In the genomic region with DNA sequence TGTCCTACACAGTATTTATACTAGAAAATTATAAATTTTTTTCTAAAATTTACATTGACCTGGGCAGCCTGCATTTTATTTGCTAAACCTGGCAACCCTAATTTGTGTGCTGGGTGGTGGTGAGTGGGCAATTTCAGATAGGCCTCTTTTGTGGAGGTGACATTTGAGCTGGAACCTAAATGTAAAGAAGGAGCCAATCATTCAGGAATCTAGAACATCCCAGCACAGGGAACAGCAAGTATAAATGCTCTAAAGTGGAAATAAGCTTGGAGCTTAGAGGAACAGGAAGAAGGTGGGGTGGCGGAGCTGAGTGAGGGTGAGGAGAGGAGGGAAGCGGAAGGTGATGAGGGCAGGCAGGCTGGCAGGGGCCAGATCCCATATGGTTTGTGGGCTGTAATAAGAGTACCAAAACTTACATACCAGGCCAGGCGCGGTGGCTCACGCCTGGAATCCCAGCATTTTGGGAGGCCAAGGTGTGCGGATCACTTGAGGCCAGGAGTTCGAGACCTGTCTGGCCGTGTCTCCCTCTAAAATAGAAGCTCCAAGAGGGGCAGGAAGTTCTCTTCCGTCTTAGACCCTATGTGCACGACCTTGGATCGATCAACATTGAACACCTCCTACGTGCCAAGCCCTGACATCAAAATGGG, we compare ENCODE assay signal across 8 cellular contexts. TPM values are rescaled to one million over a fixed set of nuclear protein-coding genes. Genes with fewer than 3 reads are reported as not detected.
DNase-seq lines count a peak whose midpoint lies in the region; ATAC-seq lines count a peak whose summit lies in the region.

No MANE protein-coding gene starts in this region.

- peaks cover 32% of the 10 kb centered on the region for H3K4me1 Mint-ChIP-seq in activated CD4-positive, alpha-beta memory T cell treated with anti-CD3 and anti-CD28 coated beads, Interleukin-2, amount 10 ng/mL, durations not matched to agents 7 days and 5 days

- POLR2A ChIA-PET in activated CD4-positive, alpha-beta memory T cell treated with anti-CD3 and anti-CD28 coated beads, Interleukin-2, amount 10 ng/mL, durations not matched to agents 7 days and 5 days (lab: Charles Lee) = interaction anchor here (0.7 to 3.3 kb wide), 35 partner anchors 8 to 1688 kb away, joined by 3 to 39 read pairs (median 6); a partner anchor contains a TSS

- CTCF ChIA-PET in activated CD4-positive, alpha-beta memory T cell treated with anti-CD3 and anti-CD28 coated beads, Interleukin-2, amount 10 ng/mL, durations not matched to agents 7 days and 5 days (lab: Charles Lee) = interaction anchor here (0.5 to 1.4 kb wide), 5 partner anchors 14 to 173 kb away, joined by 3 to 5 read pairs (median 3); a partner anchor contains a TSS

- no peaks in the 10 kb centered on the region for H3K4me1 ChIP-seq in ES-I3 (ENCODE audit: insufficient read depth, low read length)

- ATAC-seq in HG03432 (IDR thresholded peaks at IDR 0.05; ENCODE audit: unreplicated experiment) (peak; percentile 17), GM19467 (IDR thresholded peaks at IDR 0.05; ENCODE audit: unreplicated experiment) (no peak), HG03565 (IDR thresholded peaks at IDR 0.05; ENCODE audit: unreplicated experiment) (no peak)

- peak overlapping the region; percentile 98 for H3K9ac ChIP-seq in ES-I3 (ENCODE audit: low read depth, low read length)

- H3K27ac Mint-ChIP-seq in activated CD4-positive, alpha-beta memory T cell treated with anti-CD3 and anti-CD28 coated beads, Interleukin-2, amount 10 ng/mL, durations not matched to agents 7 days and 5 days = peak overlapping the region; percentile 98

- H3K36me3 Mint-ChIP-seq in activated CD4-positive, alpha-beta memory T cell treated with anti-CD3 and anti-CD28 coated beads, Interleukin-2, amount 10 ng/mL, durations not matched to agents 7 days and 5 days (ENCODE audit: low read depth) = peaks cover 29% of the 10 kb centered on the region

- no peaks in the 10 kb centered on the region for H3K36me3 ChIP-seq in ES-I3 (ENCODE audit: insufficient read depth, low read length)

- H3K4me3 Mint-ChIP-seq in activated CD4-positive, alpha-beta memory T cell treated with anti-CD3 and anti-CD28 coated beads, Interleukin-2, amount 10 ng/mL, durations not matched to agents 7 days and 5 days = peak overlapping the region; percentile 99

- no peaks in the 10 kb centered on the region for H3K27me3 Mint-ChIP-seq in activated CD4-positive, alpha-beta memory T cell treated with anti-CD3 and anti-CD28 coated beads, Interleukin-2, amount 10 ng/mL, durations not matched to agents 7 days and 5 days

- intact Hi-C loops in head of caudate nucleus (cut with DNase I) = no loop called here

- H3K9me3 ChIP-seq in ES-I3 (ENCODE audit: control insufficient read depth, insufficient read depth, low read length) = no peaks in the 10 kb centered on the region

- DNase-seq in activated CD4-positive, alpha-beta memory T cell treated with anti-CD3 and anti-CD28 coated beads, Interleukin-2, amount 10 ng/mL, durations not matched to agents 7 days and 5 days = peak; percentile 46
- peak in 35 of 42 donors; percentile 11 to 61 (median 35) for DNase-seq in head of caudate nucleus
- DNase-seq in pons (ENCODE audit: low spot score) = peak; percentile 54
- DNase-seq in SHP77 (lab: John Stamatoyannopoulos, UW) = no peak

- no peaks in the 10 kb centered on the region for H3K9me3 Mint-ChIP-seq in activated CD4-positive, alpha-beta memory T cell treated with anti-CD3 and anti-CD28 coated beads, Interleukin-2, amount 10 ng/mL, durations not matched to agents 7 days and 5 days

RNA-seq across cellular contexts. Expression of a gene that starts 0.5 kb away (rescaled TPM):
- total RNA-seq in activated CD4-positive, alpha-beta memory T cell treated with anti-CD3 and anti-CD28 coated beads, Interleukin-2, amount 10 ng/mL, durations not matched to agents 7 days and 5 days = 10 to 100 TPM; 65.6 to 67.8 TPM

Comparison
In these comparisons a context has a peak if more than half of its experiments do, and no peak if none do; other contexts are left out.
1. DNase-seq: peak in activated CD4-positive, alpha-beta memory T cell treated with anti-CD3 and anti-CD28 coated beads, Interleukin-2, amount 10 ng/mL, durations not matched to agents 7 days and 5 days (single experiment), head of caudate nucleus (35 of 42) and pons (single experiment); none in SHP77 (0 of 2).